ENCODE assay signal across 8 cellular contexts in the genomic region with DNA sequence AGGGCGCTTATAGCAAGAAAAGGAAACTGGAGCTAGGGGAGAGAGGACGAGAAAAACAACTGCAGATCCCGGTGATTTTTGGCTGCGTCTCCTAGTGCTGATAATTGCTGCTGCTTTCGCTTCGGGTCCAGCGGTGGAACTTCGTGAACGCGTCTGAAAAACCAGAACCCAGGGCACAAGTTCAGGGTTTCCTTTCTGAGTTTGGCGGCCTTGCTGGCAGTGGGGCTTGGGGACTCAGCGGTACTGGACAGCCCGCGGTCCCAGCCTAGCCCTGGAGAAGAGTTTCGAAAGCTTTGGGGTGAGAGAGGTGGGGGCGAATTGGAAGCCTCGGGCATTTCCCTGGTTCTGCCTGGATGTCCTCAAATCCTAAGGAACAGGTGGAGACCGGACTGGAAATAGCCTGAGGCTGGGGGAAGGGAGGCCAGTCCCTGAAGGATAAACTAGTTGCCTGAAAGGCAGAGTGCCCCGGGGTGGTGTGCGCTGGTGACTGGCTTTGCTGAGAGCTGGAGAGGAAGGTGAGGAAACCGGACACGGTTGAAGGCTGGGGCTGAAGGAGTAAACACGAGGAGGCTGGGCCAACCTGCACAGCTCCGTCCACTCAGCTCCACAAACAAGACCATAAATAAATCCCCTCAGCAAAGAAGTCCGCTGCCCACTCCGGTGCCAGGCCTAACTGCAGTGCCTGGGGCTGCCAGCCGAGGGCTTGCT. TPM values are rescaled to one million over a fixed set of nuclear protein-coding genes. Genes with fewer than 3 reads are reported as not detected.
DNase-seq lines count a peak whose midpoint lies in the region; ATAC-seq and TF ChIP-seq lines count a peak whose summit lies in the region.

No MANE protein-coding gene starts in this region.

- H3K4me1 Mint-ChIP-seq in MCF 10A (ENCODE audit: insufficient read depth, unreplicated experiment), result peaks cover 39% of the 10 kb centered on the region

- H3K4me3 ChIP-seq in NT2/D1 (ENCODE audit: insufficient read length, low read depth), result peak overlapping the region; percentile 46
- peak overlapping the region; percentile 30 for H3K4me3 ChIP-seq in iPS-15b (ENCODE audit: low read depth, low read length)

- CTCF ChIA-PET in MCF 10A (lab: Yijun Ruan, JAX), result interaction anchor here (0.5 to 2.7 kb wide), 2 partner anchors 37 to 192 kb away, joined by 3 to 16 read pairs; no protein-coding TSS in a partner anchor

- peak overlapping the region; percentile 87 for H3K27ac Mint-ChIP-seq in MCF 10A (ENCODE audit: low read depth, unreplicated experiment)

- no TSS peak for BruUV-seq in MCF 10A (replicated peaks; lab: Mats Ljungman, UMichigan)

- H3K36me3 ChIP-seq in NT2/D1 (ENCODE audit: insufficient read depth, insufficient read length, low read length), result no peaks in the 10 kb centered on the region
- no peaks in the 10 kb centered on the region for H3K36me3 ChIP-seq in iPS-15b (ENCODE audit: control insufficient read depth, insufficient read depth, low read length)

- H3K9ac ChIP-seq in NT2/D1 (ENCODE audit: insufficient read length, low read depth) (peak overlapping the region; percentile 51), iPS-15b (ENCODE audit: low read depth, low read length) (no peak overlapping the region)

- DNase-seq in AML-193 (lab: John Stamatoyannopoulos, UW) (peak; percentile 40 to 46), NT2/D1 (ENCODE audit: low read depth, low spot score) (no peak), MCF 10A (ENCODE audit: unreplicated experiment) (peak; percentile 19), retina (peak; percentile 60)

- H3K27me3 ChIP-seq in NT2/D1 (ENCODE audit: insufficient read depth, insufficient read length) (peaks cover 47% of the 10 kb centered on the region), iPS-15b (ENCODE audit: control insufficient read depth, insufficient read depth, low read length) (peaks cover 52% of the 10 kb centered on the region)

- H3K4me1 ChIP-seq in NT2/D1 (ENCODE audit: insufficient read depth, insufficient read length), result no peaks in the 10 kb centered on the region
- H3K4me1 ChIP-seq in iPS-15b (ENCODE audit: control insufficient read depth, insufficient read depth, low read length), result peaks cover 8% of the 10 kb centered on the region

- ATAC-seq in GM21825 (IDR thresholded peaks at IDR 0.05; ENCODE audit: unreplicated experiment) (peak; percentile 3), GM21786 (IDR thresholded peaks at IDR 0.05; ENCODE audit: unreplicated experiment) (no peak)
- no peak for ATAC-seq in activated CD4-positive, CD25-positive, alpha-beta regulatory T cell treated with anti-CD3 and anti-CD28 coated beads, Interleukin-2, amount 50 U/mL, for 24 hours

- H3K9me3 ChIP-seq in NT2/D1 (ENCODE audit: insufficient read depth, low read length) (no peaks in the 10 kb centered on the region), iPS-15b (ENCODE audit: control insufficient read depth, insufficient read depth, low read length) (no peaks in the 10 kb centered on the region)

- POLR2A ChIA-PET in MCF 10A (lab: Yijun Ruan, JAX), result interaction anchor here (0.7 to 1.9 kb wide), 7 partner anchors 9 to 511 kb away, joined by 3 to 7 read pairs (median 3); no protein-coding TSS in a partner anchor

- TF ChIP-seq CTCF in MCF 10A (IDR thresholded peaks at IDR 0.05; ENCODE audit: unreplicated experiment), result no peak

- no peaks in the 10 kb centered on the region for H3K27me3 Mint-ChIP-seq in MCF 10A (ENCODE audit: insufficient read depth, unreplicated experiment)

- no peaks in the 10 kb centered on the region for H3K9me3 Mint-ChIP-seq in MCF 10A (ENCODE audit: unreplicated experiment)

- H3K36me3 Mint-ChIP-seq in MCF 10A (ENCODE audit: insufficient read depth, unreplicated experiment), result no peaks in the 10 kb centered on the region

- intact Hi-C loops in MCF 10A (cut with micrococcal nuclease), result no loop called here

- H3K4me3 Mint-ChIP-seq in MCF 10A (ENCODE audit: unreplicated experiment), result peak overlapping the region; percentile 79

RNA-seq across cellular contexts. Expression of gene GMPR, which starts 0.9 kb away (rescaled TPM):
- 1.9 and 3.0 TPM in 2 replicates for total RNA-seq in MCF 10A (2022)
